15 cellular contexts compared by ENCODE assay signal in the genomic region with DNA sequence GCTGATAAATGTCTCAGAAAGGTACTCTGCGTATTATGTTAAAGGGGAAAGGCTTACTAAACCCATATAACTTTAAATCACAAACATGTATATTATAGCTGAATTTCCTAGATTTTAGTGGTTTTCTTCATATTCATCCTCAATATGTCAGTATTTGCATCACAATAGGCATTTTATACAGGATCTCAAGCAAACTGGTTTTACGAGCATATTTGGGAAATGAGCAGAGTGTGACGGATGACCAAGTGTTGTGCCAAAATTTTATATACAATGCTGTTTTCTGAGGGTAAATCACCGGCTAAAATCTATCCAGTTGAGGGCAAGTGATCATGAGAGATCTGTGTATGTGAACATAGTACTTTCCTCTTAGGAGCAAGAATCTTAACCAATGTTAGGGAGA. TPM values are rescaled to one million over a fixed set of nuclear protein-coding genes. Genes with fewer than 3 reads are reported as not detected.
"Had no signal": no experiment of that assay in that cellular context is flagged by ENCODE, and none has a peak within 500 bp of the region (broad histone marks: within the 10 kb centered on the region; RNA-seq: fewer than 3 reads in every experiment).

No MANE protein-coding gene starts in this region.

- H3K4me1 ChIP-seq: sigmoid colon had no signal

- H3K9me3 ChIP-seq: neutrophil, sigmoid colon, stomach had no signal

- H3K36me3 ChIP-seq: heart left ventricle, neutrophil, sigmoid colon, stomach had no signal

- H3K4me3 Mint-ChIP-seq: endodermal cell; naive thymus-derived CD4-positive, alpha-beta T cell had no signal

- DNase-seq: effector CD4-positive, alpha-beta T cell; endodermal cell; erythroblast; heart left ventricle; hippocampal formation; kidney glomerular epithelial cell; naive thymus-derived CD4-positive, alpha-beta T cell; sigmoid colon; small intestine; stimulated activated CD4-positive, alpha-beta T cell treated with anti-CD3 and anti-CD28 coated beads, Interleukin-12 subunit alpha, Interleukin-12 subunit beta, amount 100 ng/mL, for 4 hours; stimulated activated naive CD4-positive, alpha-beta T cell; stomach had no signal

- ATAC-seq: heart left ventricle; naive thymus-derived CD4-positive, alpha-beta T cell had no signal

- H3K4me3 ChIP-seq: heart left ventricle, sigmoid colon, stomach had no signal

- H3K27me3 ChIP-seq: neutrophil, sigmoid colon, stomach had no signal

- H3K27ac ChIP-seq: heart left ventricle, neutrophil, sigmoid colon, stomach had no signal

- H3K27ac Mint-ChIP-seq: endodermal cell; naive thymus-derived CD4-positive, alpha-beta T cell had no signal

RNA-seq across cellular contexts. Expression of a gene that starts 8.4 kb away (rescaled TPM):
- total RNA-seq: endothelial cell of umbilical vein had no signal
- polyA plus RNA-seq: endothelial cell of umbilical vein, neural cell had no signal
